ENCODE assay signal across 21 cellular contexts in genomic region chr19:48722196-48722708, GRCh38. TPM values are rescaled to one million over a fixed set of nuclear protein-coding genes. Genes with fewer than 3 reads are reported as not detected.
"Had no signal": no experiment of that assay in that cellular context is flagged by ENCODE, and none has a peak within 500 bp of the region (broad histone marks: within the 10 kb centered on the region; RNA-seq: fewer than 3 reads in every experiment).

No MANE protein-coding gene starts in this region.

- H3K27ac ChIP-seq: breast epithelium, coronary artery, sigmoid colon, stomach, WERI-Rb-1 had no signal

- DNase-seq: activated CD8-positive, alpha-beta memory T cell treated with anti-CD3 and anti-CD28 coated beads, Interleukin-2, amount 50 U/mL, for 48 hours; activated naive CD4-positive, alpha-beta T cell; aorta; gastrocnemius medialis; heart right ventricle; kidney glomerular epithelial cell; left ventricle myocardium superior; naive B cell; sigmoid colon; stimulated activated CD4-positive, alpha-beta T cell treated with anti-CD3 and anti-CD28 coated beads, Interleukin-4, amount 100 ng/mL, for 24 hours; stomach; trophoblast cell; WERI-Rb-1 had no signal

- H3K36me3 ChIP-seq: breast epithelium, gastrocnemius medialis, sigmoid colon, WERI-Rb-1 had no signal

- H3K27me3 Mint-ChIP-seq: memory B cell, naive B cell had no signal

- H3K4me3 Mint-ChIP-seq: memory B cell had no signal

- H3K27ac Mint-ChIP-seq: memory B cell; stimulated activated effector memory CD8-positive, alpha-beta T cell treated with anti-CD3 and anti-CD28 coated beads, Interleukin-12 subunit alpha, Interleukin-12 subunit beta, amount 100 ng/mL, for 72 hours had no signal

- H3K9me3 ChIP-seq: breast epithelium, gastrocnemius medialis, sigmoid colon, stomach had no signal

- H3K4me3 ChIP-seq: breast epithelium, coronary artery, gastrocnemius medialis, heart right ventricle, sigmoid colon, stomach had no signal

RNA-seq across cellular contexts. Expression of gene IZUMO1, which starts 24.5 kb away (rescaled TPM):
- total RNA-seq: mononuclear cell; renal cortical epithelial cell; sigmoid colon; T-helper 1 cell treated with Interleukin-12 subunit alpha and Interleukin-12 subunit beta and Interleukin-4 antibody, amounts not matched to agents 30 ng/mL and 1 ng/mL, for 36 hours; temporal lobe had no signal

RNA-seq across cellular contexts. Expression of gene FUT2, which starts 26.5 kb away (rescaled TPM):
- total RNA-seq: aorta; heart right ventricle; left ventricle myocardium superior; mononuclear cell; sigmoid colon; T-helper 1 cell treated with Interleukin-12 subunit alpha and Interleukin-12 subunit beta and Interleukin-4 antibody, amounts not matched to agents 30 ng/mL and 1 ng/mL, for 36 hours had no signal

RNA-seq across cellular contexts. Expression of gene FUT1, which starts 30.2 kb away (rescaled TPM):
- total RNA-seq: mononuclear cell had no signal
